10 cellular contexts compared by ENCODE assay signal in genomic region chr9:38318755-38319495, GRCh38.
DNase-seq lines count a peak whose midpoint lies in the region; ATAC-seq, FAIRE-seq and TF ChIP-seq lines count a peak whose summit lies in the region.
"Had no signal": no experiment of that assay in that cellular context is flagged by ENCODE, and none has a peak within 500 bp of the region (broad histone marks: within the 10 kb centered on the region; RNA-seq: fewer than 3 reads in every experiment).

No MANE protein-coding gene starts in this region.

- DNase-seq in breast epithelium (ENCODE audit: low spot score in 2 of 2) (no peak), MCF 10A (ENCODE audit: unreplicated experiment) (no peak), astrocyte of the spinal cord (ENCODE audit: low read depth, low spot score) (peak; percentile 12), pancreas (peak in 2 of 6 donors; percentile 33 to 46), C1 segment of cervical spinal cord (lab: John Stamatoyannopoulos, UW) (no peak), NCI-H1092 treated with DMSO at 0.1 percent for 48 hours (lab: John Stamatoyannopoulos, UW) (no peak)
- no peak for DNase-seq in activated naive CD4-positive, alpha-beta T cell treated with Interleukin-2 at 50 U/mL for 16 hours

- no peak overlapping the region for H3K27ac Mint-ChIP-seq in MCF 10A (ENCODE audit: low read depth, unreplicated experiment)
- H3K27ac Mint-ChIP-seq: activated naive CD4-positive, alpha-beta T cell treated with anti-CD3 and anti-CD28 coated beads, Interleukin-2, amount 50 U/mL, for 24 hours had no signal

- ATAC-seq in HG02981 (IDR thresholded peaks at IDR 0.05; ENCODE audit: unreplicated experiment) (peak; percentile 71), pancreas (peak; percentile 10 to 70 (median 55))

- H3K27me3 ChIP-seq in breast epithelium (no peaks in the 10 kb centered on the region), pancreas (no peaks in the 10 kb centered on the region)

- POLR2A ChIA-PET in MCF 10A (lab: Yijun Ruan, JAX) = interaction anchor here (0.6 to 0.7 kb wide), 2 partner anchors 105 to 405 kb away, joined by 3 read pairs; no protein-coding TSS in a partner anchor

- H3K9me3 Mint-ChIP-seq in MCF 10A (ENCODE audit: unreplicated experiment) = no peaks in the 10 kb centered on the region
- H3K9me3 Mint-ChIP-seq: activated naive CD4-positive, alpha-beta T cell treated with anti-CD3 and anti-CD28 coated beads, Interleukin-2, amount 50 U/mL, for 24 hours had no signal

- WGBS in pancreas, 2 donors = 9 to 13% methylated on average over 13 of the region's 13 CpGs

- no peaks in the 10 kb centered on the region for H3K4me1 Mint-ChIP-seq in MCF 10A (ENCODE audit: insufficient read depth, unreplicated experiment)
- H3K4me1 Mint-ChIP-seq: activated naive CD4-positive, alpha-beta T cell treated with anti-CD3 and anti-CD28 coated beads, Interleukin-2, amount 50 U/mL, for 24 hours had no signal

- no peaks in the 10 kb centered on the region for H3K36me3 Mint-ChIP-seq in MCF 10A (ENCODE audit: insufficient read depth, unreplicated experiment)

- H3K36me3 ChIP-seq in breast epithelium = no peaks in the 10 kb centered on the region
- H3K36me3 ChIP-seq in pancreas = no peaks in the 10 kb centered on the region

- H3K4me3 ChIP-seq in breast epithelium (peak overlapping the region in 1 of 3 donors; percentile 34), astrocyte of the spinal cord (ENCODE audit: low read depth, low read length) (no peak overlapping the region), pancreas (peak overlapping the region in 1 of 4 donors; percentile 12)

- peaks cover 40% of the 10 kb centered on the region for H3K27me3 Mint-ChIP-seq in MCF 10A (ENCODE audit: insufficient read depth, unreplicated experiment)

- intact Hi-C loops in breast epithelium (cut with DNase I; ENCODE audit: low total_unique reads) (no loop called here), MCF 10A (cut with micrococcal nuclease) (no loop called here), pancreas (cut with DNase I) (no loop called here)

- in situ Hi-C loops in astrocyte of the spinal cord (cut with HindIII; ENCODE audit: low sequenced_read_pairs) = no loop called here

- TF ChIP-seq CTCF in breast epithelium (IDR thresholded peaks at IDR 0.05) (no peak), MCF 10A (IDR thresholded peaks at IDR 0.05; ENCODE audit: unreplicated experiment) (no peak), astrocyte of the spinal cord (IDR thresholded peaks at IDR 0.05; ENCODE audit: low read depth, low read length) (no peak), pancreas (IDR thresholded peaks at IDR 0.05) (no peak)

- H3K4me1 ChIP-seq in breast epithelium (no peaks in the 10 kb centered on the region), pancreas (peaks cover 24 to 39% (median 33%) of the 10 kb centered on the region in 3 donors)

- TF ChIP-seq POLR2A in breast epithelium (IDR thresholded peaks at IDR 0.05) = no peak

- no TSS peak for BruUV-seq in MCF 10A (replicated peaks; lab: Mats Ljungman, UMichigan)

- H3K27ac ChIP-seq in breast epithelium = peak overlapping the region; percentile 2 to 8
- peak overlapping the region; percentile 14 to 80 (median 64) for H3K27ac ChIP-seq in pancreas

- no peak for FAIRE-seq in pancreas (lab: Jason Lieb, UNC)
- FAIRE-seq: G401.6 had no signal

- CTCF ChIA-PET in MCF 10A (lab: Yijun Ruan, JAX) = no interaction called here

- H3K9me3 ChIP-seq in breast epithelium (no peaks in the 10 kb centered on the region), pancreas (no peaks in the 10 kb centered on the region)

- H3K4me3 Mint-ChIP-seq in MCF 10A (ENCODE audit: unreplicated experiment) = no peak overlapping the region
- H3K4me3 Mint-ChIP-seq: activated naive CD4-positive, alpha-beta T cell treated with anti-CD3 and anti-CD28 coated beads, Interleukin-2, amount 50 U/mL, for 24 hours had no signal
